In the genomic region with DNA sequence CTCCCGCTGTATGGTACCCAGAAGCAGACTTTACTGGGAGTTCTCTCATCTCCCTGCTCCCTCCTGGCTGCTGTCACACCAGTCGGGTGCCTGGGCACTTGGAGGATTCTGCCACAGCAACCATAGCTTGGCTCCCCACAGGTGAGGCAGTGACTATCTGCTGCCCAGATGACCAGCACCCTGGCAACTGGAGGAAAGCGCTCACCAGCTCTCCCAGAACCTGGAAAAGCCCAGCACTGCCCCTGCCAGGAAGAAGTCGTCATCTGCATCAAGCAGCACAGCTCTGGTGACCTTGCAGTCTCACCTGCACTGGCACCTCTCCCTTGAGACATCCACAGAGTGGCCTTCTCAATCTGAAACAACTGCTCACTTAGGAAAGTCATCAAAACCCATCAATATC, we compare ENCODE assay signal across 2 cellular contexts.
TF ChIP-seq lines count a peak whose summit lies in the region.

No MANE protein-coding gene starts in this region.

TF ChIP-seq in K562, 482 proteins besides CTCF, POLR2A, EP300 and RAD21:
- no peak for TF ChIP-seq RFX7 (CRISPR knock-in tag; IDR thresholded peaks at IDR 0.05)
- TF ChIP-seq NCOA6 (IDR thresholded peaks at IDR 0.05): no peak
- TF ChIP-seq ETV6 (IDR thresholded peaks at IDR 0.05; ENCODE audit: borderline replicate concordance in 1 of 2, low read depth in 2 of 2, low read length in 1 of 2): no peak
- TF ChIP-seq ETV6 (CRISPR knock-in tag; IDR thresholded peaks at IDR 0.05; ENCODE audit: borderline replicate concordance): no peak
- no peak for TF ChIP-seq ZNF140 (CRISPR knock-in tag; IDR thresholded peaks at IDR 0.05)
- TF ChIP-seq HDAC6 (IDR thresholded peaks at IDR 0.05; ENCODE audit: low read depth, low read length): no peak
- TF ChIP-seq DDX20 (tag; IDR thresholded peaks at IDR 0.05; ENCODE audit: low read depth): no peak
- no peak for TF ChIP-seq FOXA3 (CRISPR knock-in tag; conservative IDR thresholded peaks at IDR 0.05 in 1 of 2, IDR thresholded peaks at IDR 0.05 in 1 of 2)
- TF ChIP-seq E2F3 (CRISPR knock-in tag; IDR thresholded peaks at IDR 0.05): no peak
- TF ChIP-seq JUND (IDR thresholded peaks at IDR 0.05; ENCODE audit: borderline replicate concordance, low read depth, low read length): no peak
- no peak for TF ChIP-seq JUND (tag; IDR thresholded peaks at IDR 0.05; ENCODE audit: borderline replicate concordance, low read depth, low read length)
- TF ChIP-seq HIVEP1 (CRISPR knock-in tag; IDR thresholded peaks at IDR 0.05): no peak
- TF ChIP-seq, protein P1, sequence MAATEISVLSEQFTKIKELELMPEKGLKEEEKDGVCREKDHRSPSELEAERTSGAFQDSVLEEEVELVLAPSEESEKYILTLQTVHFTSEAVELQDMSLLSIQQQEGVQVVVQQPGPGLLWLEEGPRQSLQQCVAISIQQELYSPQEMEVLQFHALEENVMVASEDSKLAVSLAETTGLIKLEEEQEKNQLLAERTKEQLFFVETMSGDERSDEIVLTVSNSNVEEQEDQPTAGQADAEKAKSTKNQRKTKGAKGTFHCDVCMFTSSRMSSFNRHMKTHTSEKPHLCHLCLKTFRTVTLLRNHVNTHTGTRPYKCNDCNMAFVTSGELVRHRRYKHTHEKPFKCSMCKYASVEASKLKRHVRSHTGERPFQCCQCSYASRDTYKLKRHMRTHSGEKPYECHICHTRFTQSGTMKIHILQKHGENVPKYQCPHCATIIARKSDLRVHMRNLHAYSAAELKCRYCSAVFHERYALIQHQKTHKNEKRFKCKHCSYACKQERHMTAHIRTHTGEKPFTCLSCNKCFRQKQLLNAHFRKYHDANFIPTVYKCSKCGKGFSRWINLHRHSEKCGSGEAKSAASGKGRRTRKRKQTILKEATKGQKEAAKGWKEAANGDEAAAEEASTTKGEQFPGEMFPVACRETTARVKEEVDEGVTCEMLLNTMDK (IDR thresholded peaks at IDR 0.05; ENCODE audit: borderline replicate concordance, insufficient read depth, low read depth, low read length, poor library complexity, severe bottlenecking): no peak
- TF ChIP-seq, protein P2, sequence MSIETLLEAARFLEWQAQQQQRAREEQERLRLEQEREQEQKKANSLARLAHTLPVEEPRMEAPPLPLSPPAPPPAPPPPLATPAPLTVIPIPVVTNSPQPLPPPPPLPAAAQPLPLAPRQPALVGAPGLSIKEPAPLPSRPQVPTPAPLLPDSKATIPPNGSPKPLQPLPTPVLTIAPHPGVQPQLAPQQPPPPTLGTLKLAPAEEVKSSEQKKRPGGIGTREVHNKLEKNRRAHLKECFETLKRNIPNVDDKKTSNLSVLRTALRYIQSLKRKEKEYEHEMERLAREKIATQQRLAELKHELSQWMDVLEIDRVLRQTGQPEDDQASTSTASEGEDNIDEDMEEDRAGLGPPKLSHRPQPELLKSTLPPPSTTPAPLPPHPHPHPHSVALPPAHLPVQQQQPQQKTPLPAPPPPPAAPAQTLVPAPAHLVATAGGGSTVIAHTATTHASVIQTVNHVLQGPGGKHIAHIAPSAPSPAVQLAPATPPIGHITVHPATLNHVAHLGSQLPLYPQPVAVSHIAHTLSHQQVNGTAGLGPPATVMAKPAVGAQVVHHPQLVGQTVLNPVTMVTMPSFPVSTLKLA (conservative IDR thresholded peaks at IDR 0.05): no peak
- no peak for TF ChIP-seq POLR2B (IDR thresholded peaks at IDR 0.05; ENCODE audit: low read depth, partially characterized antibody)
- no peak for TF ChIP-seq GATAD2A (IDR thresholded peaks at IDR 0.05)

TF ChIP-seq in HEK293T, 16 proteins besides CTCF, POLR2A, EP300 and RAD21:
- TF ChIP-seq HDGF (IDR thresholded peaks at IDR 0.05; ENCODE audit: borderline replicate concordance) (no peak), SP1 (IDR thresholded peaks at IDR 0.05) (no peak), L3MBTL2 (conservative IDR thresholded peaks at IDR 0.05) (no peak), CTBP1 (IDR thresholded peaks at IDR 0.05; ENCODE audit: borderline replicate concordance) (no peak), SUZ12 (IDR thresholded peaks at IDR 0.05) (no peak)
